Comparison of ENCODE assay signal across 1 cellular context in the genomic region with DNA sequence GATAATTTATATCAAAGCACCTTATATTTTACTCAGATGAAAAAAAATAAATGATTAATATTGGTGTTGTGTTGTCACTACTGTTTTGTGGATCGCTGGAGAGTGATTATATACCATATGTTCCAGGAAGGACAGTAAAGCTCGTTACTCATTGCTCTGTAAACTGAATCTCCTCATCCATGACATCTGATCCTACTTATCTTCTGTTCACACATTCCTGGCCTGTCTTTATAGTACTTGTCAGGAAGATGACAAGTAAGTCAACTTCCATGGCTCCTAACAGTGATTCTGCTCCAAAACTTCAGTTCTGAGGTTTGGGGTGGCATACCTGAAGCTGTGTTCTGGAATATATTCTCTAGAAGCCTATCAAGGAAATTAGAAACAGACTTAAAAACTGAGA.
TF ChIP-seq lines count a peak whose summit lies in the region.

No MANE protein-coding gene starts in this region.

TF ChIP-seq in HEK293, 187 proteins besides CTCF, POLR2A, EP300 and RAD21 (continued from another document):
- TF ChIP-seq, protein P1, sequence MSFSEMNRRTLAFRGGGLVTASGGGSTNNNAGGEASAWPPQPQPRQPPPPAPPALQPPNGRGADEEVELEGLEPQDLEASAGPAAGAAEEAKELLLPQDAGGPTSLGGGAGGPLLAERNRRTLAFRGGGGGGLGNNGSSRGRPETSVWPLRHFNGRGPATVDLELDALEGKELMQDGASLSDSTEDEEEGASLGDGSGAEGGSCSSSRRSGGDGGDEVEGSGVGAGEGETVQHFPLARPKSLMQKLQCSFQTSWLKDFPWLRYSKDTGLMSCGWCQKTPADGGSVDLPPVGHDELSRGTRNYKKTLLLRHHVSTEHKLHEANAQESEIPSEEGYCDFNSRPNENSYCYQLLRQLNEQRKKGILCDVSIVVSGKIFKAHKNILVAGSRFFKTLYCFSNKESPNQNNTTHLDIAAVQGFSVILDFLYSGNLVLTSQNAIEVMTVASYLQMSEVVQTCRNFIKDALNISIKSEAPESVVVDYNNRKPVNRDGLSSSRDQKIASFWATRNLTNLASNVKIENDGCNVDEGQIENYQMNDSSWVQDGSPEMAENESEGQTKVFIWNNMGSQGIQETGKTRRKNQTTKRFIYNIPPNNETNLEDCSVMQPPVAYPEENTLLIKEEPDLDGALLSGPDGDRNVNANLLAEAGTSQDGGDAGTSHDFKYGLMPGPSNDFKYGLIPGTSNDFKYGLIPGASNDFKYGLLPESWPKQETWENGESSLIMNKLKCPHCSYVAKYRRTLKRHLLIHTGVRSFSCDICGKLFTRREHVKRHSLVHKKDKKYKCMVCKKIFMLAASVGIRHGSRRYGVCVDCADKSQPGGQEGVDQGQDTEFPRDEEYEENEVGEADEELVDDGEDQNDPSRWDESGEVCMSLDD (tag by site-specific recombination; IDR thresholded peaks at IDR 0.05) = no peak
- TF ChIP-seq TRIM28 (IDR thresholded peaks at IDR 0.05; ENCODE audit: borderline replicate concordance, low read length) (no peak), SCRT1 (tag by site-specific recombination; IDR thresholded peaks at IDR 0.05; ENCODE audit: borderline replicate concordance) (no peak), SETDB1 (IDR thresholded peaks at IDR 0.05; ENCODE audit: insufficient read length, low read length) (no peak), ZNF2 (tag by site-specific recombination; IDR thresholded peaks at IDR 0.05) (no peak), KLF8 (tag by site-specific recombination; IDR thresholded peaks at IDR 0.05) (0 out of 2 replicates have a peak, but pooled peaks have one; percentile 21), KLF1 (tag by site-specific recombination; IDR thresholded peaks at IDR 0.05) (no peak), FEZF1 (tag by site-specific recombination; IDR thresholded peaks at IDR 0.05) (peak; percentile 54; the same call in 1 of the 2 replicates), ZFP37 (tag by site-specific recombination; IDR thresholded peaks at IDR 0.05) (0 out of 2 replicates have a peak, but pooled peaks have one; percentile 49), ZNF16 (tag by site-specific recombination; IDR thresholded peaks at IDR 0.05; ENCODE audit: low read depth) (no peak), ZNF843 (tag by site-specific recombination; IDR thresholded peaks at IDR 0.05) (0 out of 2 replicates have a peak, but pooled peaks have one; percentile 47), ZNF558 (tag by site-specific recombination; IDR thresholded peaks at IDR 0.05) (no peak), ZNF664 (tag by site-specific recombination; IDR thresholded peaks at IDR 0.05) (no peak), ZNF670 (tag by site-specific recombination; IDR thresholded peaks at IDR 0.05; ENCODE audit: low read depth) (no peak)
- TF ChIP-seq, protein P2, sequence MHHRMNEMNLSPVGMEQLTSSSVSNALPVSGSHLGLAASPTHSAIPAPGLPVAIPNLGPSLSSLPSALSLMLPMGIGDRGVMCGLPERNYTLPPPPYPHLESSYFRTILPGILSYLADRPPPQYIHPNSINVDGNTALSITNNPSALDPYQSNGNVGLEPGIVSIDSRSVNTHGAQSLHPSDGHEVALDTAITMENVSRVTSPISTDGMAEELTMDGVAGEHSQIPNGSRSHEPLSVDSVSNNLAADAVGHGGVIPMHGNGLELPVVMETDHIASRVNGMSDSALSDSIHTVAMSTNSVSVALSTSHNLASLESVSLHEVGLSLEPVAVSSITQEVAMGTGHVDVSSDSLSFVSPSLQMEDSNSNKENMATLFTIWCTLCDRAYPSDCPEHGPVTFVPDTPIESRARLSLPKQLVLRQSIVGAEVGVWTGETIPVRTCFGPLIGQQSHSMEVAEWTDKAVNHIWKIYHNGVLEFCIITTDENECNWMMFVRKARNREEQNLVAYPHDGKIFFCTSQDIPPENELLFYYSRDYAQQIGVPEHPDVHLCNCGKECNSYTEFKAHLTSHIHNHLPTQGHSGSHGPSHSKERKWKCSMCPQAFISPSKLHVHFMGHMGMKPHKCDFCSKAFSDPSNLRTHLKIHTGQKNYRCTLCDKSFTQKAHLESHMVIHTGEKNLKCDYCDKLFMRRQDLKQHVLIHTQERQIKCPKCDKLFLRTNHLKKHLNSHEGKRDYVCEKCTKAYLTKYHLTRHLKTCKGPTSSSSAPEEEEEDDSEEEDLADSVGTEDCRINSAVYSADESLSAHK (tag by site-specific recombination; IDR thresholded peaks at IDR 0.05) = no peak
- TF ChIP-seq, protein P3, sequence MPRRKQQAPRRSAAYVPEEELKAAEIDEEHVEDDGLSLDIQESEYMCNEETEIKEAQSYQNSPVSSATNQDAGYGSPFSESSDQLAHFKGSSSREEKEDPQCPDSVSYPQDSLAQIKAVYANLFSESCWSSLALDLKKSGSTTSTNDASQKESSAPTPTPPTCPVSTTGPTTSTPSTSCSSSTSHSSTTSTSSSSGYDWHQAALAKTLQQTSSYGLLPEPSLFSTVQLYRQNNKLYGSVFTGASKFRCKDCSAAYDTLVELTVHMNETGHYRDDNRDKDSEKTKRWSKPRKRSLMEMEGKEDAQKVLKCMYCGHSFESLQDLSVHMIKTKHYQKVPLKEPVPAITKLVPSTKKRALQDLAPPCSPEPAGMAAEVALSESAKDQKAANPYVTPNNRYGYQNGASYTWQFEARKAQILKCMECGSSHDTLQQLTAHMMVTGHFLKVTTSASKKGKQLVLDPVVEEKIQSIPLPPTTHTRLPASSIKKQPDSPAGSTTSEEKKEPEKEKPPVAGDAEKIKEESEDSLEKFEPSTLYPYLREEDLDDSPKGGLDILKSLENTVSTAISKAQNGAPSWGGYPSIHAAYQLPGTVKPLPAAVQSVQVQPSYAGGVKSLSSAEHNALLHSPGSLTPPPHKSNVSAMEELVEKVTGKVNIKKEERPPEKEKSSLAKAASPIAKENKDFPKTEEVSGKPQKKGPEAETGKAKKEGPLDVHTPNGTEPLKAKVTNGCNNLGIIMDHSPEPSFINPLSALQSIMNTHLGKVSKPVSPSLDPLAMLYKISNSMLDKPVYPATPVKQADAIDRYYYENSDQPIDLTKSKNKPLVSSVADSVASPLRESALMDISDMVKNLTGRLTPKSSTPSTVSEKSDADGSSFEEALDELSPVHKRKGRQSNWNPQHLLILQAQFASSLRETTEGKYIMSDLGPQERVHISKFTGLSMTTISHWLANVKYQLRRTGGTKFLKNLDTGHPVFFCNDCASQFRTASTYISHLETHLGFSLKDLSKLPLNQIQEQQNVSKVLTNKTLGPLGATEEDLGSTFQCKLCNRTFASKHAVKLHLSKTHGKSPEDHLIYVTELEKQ (tag by site-specific recombination; IDR thresholded peaks at IDR 0.05; ENCODE audit: borderline replicate concordance) = no peak
